Comparison of ENCODE assay signal across 6 cellular contexts in genomic region chr19:43984687-43985000, GRCh38. TPM values are rescaled to one million over a fixed set of nuclear protein-coding genes. Genes with fewer than 3 reads are reported as not detected.
DNase-seq lines count a peak whose midpoint lies in the region; ATAC-seq and TF ChIP-seq lines count a peak whose summit lies in the region.

No MANE protein-coding gene starts in this region.

- no peak for TF ChIP-seq POLR2A in ovary (IDR thresholded peaks at IDR 0.05)

- peaks cover 8% of the 10 kb centered on the region for H3K4me1 Mint-ChIP-seq in activated CD4-positive, alpha-beta T cell treated with anti-CD3 and anti-CD28 coated beads, Interleukin-2, amount 10 ng/mL, durations not matched to agents 24 days and 14 days

- H3K9me3 ChIP-seq in colonic mucosa (no peaks in the 10 kb centered on the region), ovary (no peaks in the 10 kb centered on the region)

- no peaks in the 10 kb centered on the region for H3K27me3 Mint-ChIP-seq in activated CD4-positive, alpha-beta T cell treated with anti-CD3 and anti-CD28 coated beads, Interleukin-2, amount 10 ng/mL, durations not matched to agents 24 days and 14 days

- H3K27ac ChIP-seq in colonic mucosa (no peak overlapping the region), ovary (no peak overlapping the region)

- no peak overlapping the region for H3K9ac ChIP-seq in colonic mucosa (ENCODE audit: low read depth in 2 of 2, low read length in 2 of 2)

- H3K4me3 Mint-ChIP-seq in activated CD4-positive, alpha-beta T cell treated with anti-CD3 and anti-CD28 coated beads, Interleukin-2, amount 10 ng/mL, durations not matched to agents 24 days and 14 days = peak overlapping the region; percentile 97

- no peak for ATAC-seq in GM19023 (IDR thresholded peaks at IDR 0.05; ENCODE audit: unreplicated experiment)

- intact Hi-C loops in activated CD4-positive, alpha-beta T cell treated with anti-CD3 and anti-CD28 coated beads, Interleukin-2, amount 10 ng/mL, durations not matched to agents 24 days and 14 days (cut with micrococcal nuclease) = loop anchor here (1.0 to 5.0 kb wide), 6 partner anchors 18 to 129 kb away; partner anchors contain the start of genes ZNF221, ZNF222, ZNF224 and ZNF225
- intact Hi-C loops in colonic mucosa (cut with DNase I) = no loop called here
- intact Hi-C loops in ovary (cut with DNase I) = loop anchor here in 1 of 4 donors (2.0 kb wide), 1 partner anchor 18 kb away; the partner anchor contains the start of gene ZNF230

- DNase-seq in activated CD4-positive, alpha-beta T cell treated with anti-CD3 and anti-CD28 coated beads, Interleukin-2, amount 10 ng/mL, durations not matched to agents 24 days and 14 days = no peak
- DNase-seq in activated CD4-positive, alpha-beta T cell treated with anti-CD3 and anti-CD28 coated beads, Interleukin-2, amount 50 U/mL, for 4 hours = no peak
- DNase-seq in colonic mucosa (peak; percentile 25), ovary (peak in 2 of 5 donors; percentile 41 to 46), SIG-M5 (lab: John Stamatoyannopoulos, UW) (no peak)

- H3K4me3 ChIP-seq in colonic mucosa (peak overlapping the region; percentile 67), ovary (peak overlapping the region; percentile 71)

- peaks cover 25% of the 10 kb centered on the region for H3K9me3 Mint-ChIP-seq in activated CD4-positive, alpha-beta T cell treated with anti-CD3 and anti-CD28 coated beads, Interleukin-2, amount 10 ng/mL, durations not matched to agents 24 days and 14 days

- peaks cover 32% of the 10 kb centered on the region for H3K36me3 Mint-ChIP-seq in activated CD4-positive, alpha-beta T cell treated with anti-CD3 and anti-CD28 coated beads, Interleukin-2, amount 10 ng/mL, durations not matched to agents 24 days and 14 days (ENCODE audit: low read depth)

- 1 to 4% (median 1%) methylated on average over 14 of the region's 14 CpGs for WGBS in ovary, 3 donors

- TF ChIP-seq CTCF in colonic mucosa (IDR thresholded peaks at IDR 0.05) (no peak), ovary (IDR thresholded peaks at IDR 0.05) (no peak)

- TF ChIP-seq EP300 in ovary (IDR thresholded peaks at IDR 0.05) = no peak

- H3K4me1 ChIP-seq in colonic mucosa (no peaks in the 10 kb centered on the region), ovary (ENCODE audit: insufficient read depth) (no peaks in the 10 kb centered on the region)

- H3K27ac Mint-ChIP-seq in activated CD4-positive, alpha-beta T cell treated with anti-CD3 and anti-CD28 coated beads, Interleukin-2, amount 10 ng/mL, durations not matched to agents 24 days and 14 days = peak overlapping the region; percentile 93

- no peaks in the 10 kb centered on the region for H3K36me3 ChIP-seq in colonic mucosa
- H3K36me3 ChIP-seq in ovary = no peaks in the 10 kb centered on the region

- no peaks in the 10 kb centered on the region for H3K27me3 ChIP-seq in colonic mucosa
- H3K27me3 ChIP-seq in ovary = no peaks in the 10 kb centered on the region

RNA-seq across cellular contexts. Expression of gene ZNF155, which starts 0.7 kb away (rescaled TPM):
- 4.6 and 6.6 TPM in 2 replicates for total RNA-seq in activated CD4-positive, alpha-beta T cell treated with anti-CD3 and anti-CD28 coated beads, Interleukin-2, amount 10 ng/mL, durations not matched to agents 24 days and 14 days
- 1 to 10 TPM; 5.6 to 6.1 TPM for total RNA-seq in colonic mucosa
- total RNA-seq in ovary = 10 to 100 TPM in 5 of 7 donors, 1 to 10 TPM in 2; 3.7 to 13.2 (median 10.7) TPM
- polyA plus RNA-seq in ovary = 1 to 10 TPM; 6.4 to 9.7 TPM

RNA-seq across cellular contexts. Expression of gene ZNF230, which starts 18.1 kb away (rescaled TPM):
- total RNA-seq in activated CD4-positive, alpha-beta T cell treated with anti-CD3 and anti-CD28 coated beads, Interleukin-2, amount 10 ng/mL, durations not matched to agents 24 days and 14 days = 2.4 and 4.5 TPM in 2 replicates
- total RNA-seq in colonic mucosa = 1 to 10 TPM; 2.3 to 2.9 TPM
- 10 to 100 TPM in 1 of 7 donors, 1 to 10 TPM in 6; 2.6 to 11.2 (median 4.4) TPM for total RNA-seq in ovary
- 1 to 10 TPM; 3.5 to 4.1 TPM for polyA plus RNA-seq in ovary

RNA-seq across cellular contexts. Expression of gene ZNF221, which starts 33.6 kb away (rescaled TPM):
- total RNA-seq in activated CD4-positive, alpha-beta T cell treated with anti-CD3 and anti-CD28 coated beads, Interleukin-2, amount 10 ng/mL, durations not matched to agents 24 days and 14 days = 0.58 and 0.64 TPM in 2 replicates
- total RNA-seq in colonic mucosa (1 to 10 TPM; 2.0 to 2.1 TPM), ovary (10 to 100 TPM in 1 of 7 donors, 1 to 10 TPM in 6; 2.2 to 11.5 (median 8.0) TPM)
- polyA plus RNA-seq in ovary = 1 to 10 TPM; 2.3 to 3.3 TPM

RNA-seq across cellular contexts. Expression of gene ZNF222, which starts 40.5 kb away (rescaled TPM):
- total RNA-seq in activated CD4-positive, alpha-beta T cell treated with anti-CD3 and anti-CD28 coated beads, Interleukin-2, amount 10 ng/mL, durations not matched to agents 24 days and 14 days = 1.1 and 1.8 TPM in 2 replicates
- total RNA-seq in colonic mucosa (1 to 10 TPM; 1.2 to 2.4 TPM), ovary (1 to 10 TPM; 3.3 to 6.0 (median 4.1) TPM)
- 1 to 10 TPM; 4.8 to 4.9 TPM for polyA plus RNA-seq in ovary

RNA-seq across cellular contexts. Expression of gene ZNF45, which starts 49.6 kb away (rescaled TPM):
- 9.4 and 10.3 TPM in 2 replicates for total RNA-seq in activated CD4-positive, alpha-beta T cell treated with anti-CD3 and anti-CD28 coated beads, Interleukin-2, amount 10 ng/mL, durations not matched to agents 24 days and 14 days
- total RNA-seq in colonic mucosa (1 to 10 TPM; 8.1 to 8.7 TPM), ovary (10 to 100 TPM in 5 of 7 donors, 1 to 10 TPM in 2; 8.3 to 18.8 (median 15.1) TPM)
- 10 to 100 TPM in 1 of 2 donors, 1 to 10 TPM in 1; 7.0 to 13.4 TPM for polyA plus RNA-seq in ovary
